ENCODE assay signal across 8 cellular contexts in genomic region chr5:150777685-150778084, GRCh38. TPM values are rescaled to one million over a fixed set of nuclear protein-coding genes. Genes with fewer than 3 reads are reported as not detected.
DNase-seq lines count a peak whose midpoint lies in the region; ATAC-seq, FAIRE-seq and TF ChIP-seq lines count a peak whose summit lies in the region.

No MANE protein-coding gene starts in this region.

- H3K36me3 ChIP-seq in heart right ventricle = no peaks in the 10 kb centered on the region
- no peaks in the 10 kb centered on the region for H3K36me3 ChIP-seq in K562 (ENCODE audit: control insufficient read depth, insufficient read depth, low read length)
- H3K36me3 ChIP-seq in uterus = no peaks in the 10 kb centered on the region

- TF ChIP-seq RAD21 in K562 (CRISPR knock-in tag; conservative IDR thresholded peaks at IDR 0.05 in 1 of 2, IDR thresholded peaks at IDR 0.05 in 1 of 2) = no peak

- intact Hi-C loops in heart right ventricle (cut with DNase I) = loop anchor here in 1 of 10 donors (2.0 kb wide), 1 partner anchor 23 kb away; no protein-coding TSS in a partner anchor
- intact Hi-C loops in left cardiac atrium (cut with DNase I) = no loop called here
- intact Hi-C loops in K562 (cut with micrococcal nuclease) = loop anchor here (2.0 to 10.0 kb wide), 4 partner anchors 15 to 323 kb away; partner anchors contain the start of gene RBM22
- intact Hi-C loops in uterus (cut with DNase I; ENCODE audit: low total_unique reads) = no loop called here

- H3K4me3 ChIP-seq in heart right ventricle (peak overlapping the region; percentile 61 to 92 (median 78)), K562 (no peak overlapping the region), uterus (peak overlapping the region; percentile 60 to 61)

- POLR2A ChIA-PET in K562 (lab: Yijun Ruan, JAX) = interaction anchor here (1.2 to 1.6 kb wide), 2 partner anchors 12 to 19 kb away, joined by 6 read pairs; partner anchors contain the start of gene DCTN4

- H3K9ac ChIP-seq in K562 (ENCODE audit: insufficient read depth in 1 of 2, low read depth in 2 of 2, low read length in 2 of 2) = peak overlapping the region; percentile 66 to 90; a peak in 2 of 4 replicates

- H3K9me3 ChIP-seq in heart right ventricle (no peaks in the 10 kb centered on the region), K562 (replicated peaks; ENCODE audit: control insufficient read depth, insufficient read depth, low read depth, low read length) (no peaks in the 10 kb centered on the region), uterus (no peaks in the 10 kb centered on the region)

- H3K4me3 Mint-ChIP-seq in mesothelial cell of epicardium = peak overlapping the region; percentile 96

- H3K27ac ChIP-seq in heart right ventricle = peak overlapping the region; percentile 79 to 96 (median 92)
- H3K27ac ChIP-seq in K562 (ENCODE audit: extremely low read depth, low read depth, low read length) = peak overlapping the region; percentile 72; the same call in 1 of the 3 replicates
- H3K27ac ChIP-seq in uterus = peak overlapping the region; percentile 81 to 86

- peak; percentile 65 for FAIRE-seq in K562 (lab: Jason Lieb, UNC)

- H3K27me3 Mint-ChIP-seq in mesothelial cell of epicardium (ENCODE audit: low read depth) = no peaks in the 10 kb centered on the region

- no TSS peak for BruUV-seq in K562 (replicated peaks; lab: Mats Ljungman, UMichigan)

- CTCF ChIA-PET in K562 (lab: Yijun Ruan, JAX; ENCODE audit: low intra/inter-chr PET ratio) = interaction anchor here (1.3 kb wide), 1 partner anchor 216 kb away, joined by 5 read pairs; no protein-coding TSS in a partner anchor

- no peaks in the 10 kb centered on the region for H3K27me3 ChIP-seq in heart right ventricle
- H3K27me3 ChIP-seq in K562 (ENCODE audit: control insufficient read depth in 2 of 2, insufficient read depth in 2 of 2, low read length in 2 of 2) = no peaks in the 10 kb centered on the region
- no peaks in the 10 kb centered on the region for H3K27me3 ChIP-seq in uterus

- ATAC-seq in heart right ventricle = no peak
- ATAC-seq in left cardiac atrium = no peak
- ATAC-seq in K562 = peak; percentile 3; the same call in 1 of the 3 replicates
- ATAC-seq in GM21576 (IDR thresholded peaks at IDR 0.05; ENCODE audit: unreplicated experiment) = no peak
- ATAC-seq in GM21515 (IDR thresholded peaks at IDR 0.05; ENCODE audit: unreplicated experiment) = no peak

- H3K27ac Mint-ChIP-seq in mesothelial cell of epicardium = peak overlapping the region; percentile 92

- H3K4me1 ChIP-seq in heart right ventricle (peaks cover 4 to 64% (median 39%) of the 10 kb centered on the region in 9 donors), K562 (replicated peaks in 1 of 2; ENCODE audit: control insufficient read depth in 2 of 2, insufficient read depth in 2 of 2, low read length in 2 of 2) (peaks cover 27 to 31% of the 10 kb centered on the region in 2 experiments), uterus (no peaks in the 10 kb centered on the region)

- H4K20me1 ChIP-seq in K562 (replicated peaks; ENCODE audit: control insufficient read depth, insufficient read depth, low read length) = no peaks in the 10 kb centered on the region

- WGBS in heart right ventricle, 2 donors = 59 to 62% methylated on average over 3 of the region's 3 CpGs
- 15% methylated on average over 3 of the region's 3 CpGs for WGBS in K562 (ENCODE audit: insufficient coverage, low coverage, missing lambda C conversion rate)

- peak overlapping the region; percentile 99 for H2AFZ ChIP-seq in K562 (ENCODE audit: low read depth, low read length)

- no peaks in the 10 kb centered on the region for H3K36me3 Mint-ChIP-seq in mesothelial cell of epicardium

- no peak for TF ChIP-seq POLR2A in K562 (conservative IDR thresholded peaks at IDR 0.05)
- no peak for TF ChIP-seq POLR2A in uterus (IDR thresholded peaks at IDR 0.05)

- H3K79me2 ChIP-seq in K562 (ENCODE audit: control insufficient read depth, insufficient read depth, low read length) = peaks cover 9% of the 10 kb centered on the region; the same call in 1 of the 3 replicates

- in situ Hi-C loops in K562 (cut with MboI) = no loop called here

- no peaks in the 10 kb centered on the region for H3K9me3 Mint-ChIP-seq in mesothelial cell of epicardium

- H3K4me2 ChIP-seq in K562 (ENCODE audit: insufficient read depth, low read length) = peak overlapping the region; percentile 86

- TF ChIP-seq CTCF in heart right ventricle (IDR thresholded peaks at IDR 0.05) (no peak), K562 (IDR thresholded peaks at IDR 0.05 in 2 of 3, conservative IDR thresholded peaks at IDR 0.05 in 1 of 3; ENCODE audit: insufficient read depth in 2 of 3, low read depth in 1 of 3, low read length in 3 of 3) (no peak), mesothelial cell of epicardium (IDR thresholded peaks at IDR 0.05; ENCODE audit: unreplicated experiment) (no peak), uterus (IDR thresholded peaks at IDR 0.05) (no peak)

- peaks cover 45% of the 10 kb centered on the region for H3K4me1 Mint-ChIP-seq in mesothelial cell of epicardium

- 0 out of 2 replicates have a peak, but pooled peaks have one; percentile 11 for TF ChIP-seq EP300 in K562 (IDR thresholded peaks at IDR 0.05; ENCODE audit: low read length)

- DNase-seq in heart right ventricle (no peak), left cardiac atrium (no peak), K562 (ENCODE audit: extremely low read depth in 1 of 4, low spot score in 3 of 4) (peak in 2 of 4 experiments; percentile 21 to 51), mesothelial cell of epicardium (ENCODE audit: low spot score in 2 of 2, unreplicated experiment in 2 of 2) (no peak), uterus (no peak), COR-L47 (lab: John Stamatoyannopoulos, UW) (no peak)

- no peaks in the 10 kb centered on the region for H3K9me1 ChIP-seq in K562 (ENCODE audit: control insufficient read depth, insufficient read depth, low read length)

TF ChIP-seq in K562, 482 proteins besides CTCF, POLR2A, EP300 and RAD21 (continues in another document):
- TF ChIP-seq ZFP30 (CRISPR knock-in tag; IDR thresholded peaks at IDR 0.05; ENCODE audit: borderline replicate concordance) = no peak
- TF ChIP-seq NFE2 (IDR thresholded peaks at IDR 0.05; ENCODE audit: low read depth) = peak; percentile 75
- no peak for TF ChIP-seq NCOA6 (IDR thresholded peaks at IDR 0.05)

RNA-seq across cellular contexts. Expression of gene SMIM3, which starts 0.9 kb away (rescaled TPM):
- total RNA-seq in heart right ventricle (10 to 100 TPM in 6 of 10 donors, 1 to 10 TPM in 4; 7.1 to 24.2 (median 10.9) TPM), left cardiac atrium (10 to 100 TPM; 27.9 to 37.8 TPM), K562 (2014; rRNA removed) (13.6 and 20.2 TPM in 2 replicates), K562 (2014; rRNA removed; fragmentation: Illumina TruSeq; extraction: Trizol) (14.6 and 15.8 TPM in 2 replicates), K562 (2015; rRNA removed; fragmentation: Illumina TruSeq; extraction: Trizol) (27.7 and 28.5 TPM in 2 replicates), K562 (2021) (13.0 and 13.7 TPM in 2 replicates), mesothelial cell of epicardium (42.7 to 46.3 TPM (median 45.4 TPM) in 3 replicates), uterus (10 to 100 TPM in 3 of 4 donors, 1 to 10 TPM in 1; 2.6 to 55.9 (median 32.1) TPM)
- polyA plus RNA-seq in heart right ventricle (10 to 100 TPM; 18.8 to 41.5 TPM), K562 (2011; rRNA removed) (13.9 and 29.5 TPM in 2 replicates), K562 (2014; fragmentation: Illumina TruSeq; extraction: Trizol) (18.8 and 19.7 TPM in 2 replicates), K562 (2014; fragmentation: Nextera tagmentation; extraction: Ambion mirVana) (1 to 10 TPM; 4.1 to 6.7 TPM), K562 (2014; rRNA removed) (12.8 and 13.5 TPM in 2 replicates)
- 5.3 and 6.3 TPM in 2 replicates for total RNA-seq in K562 (2011; cell fraction: chromatin; rRNA removed; ENCODE audit: low replicate concordance)
- 3.0 and 4.2 TPM in 2 replicates for total RNA-seq in K562 (2011; cell fraction: nucleolus; rRNA removed)
- total RNA-seq in K562 (2011; cell fraction: nucleoplasm; rRNA removed) = 5.6 and 6.4 TPM in 2 replicates
- 13.9 and 39.1 TPM in 2 replicates for polyA plus RNA-seq in K562 (2011; cell fraction: cytosol; rRNA removed)
- 7.9 and 20.9 TPM in 2 replicates for polyA plus RNA-seq in K562 (2011; cell fraction: nucleus; rRNA removed)
- 24.7 and 45.6 TPM in 2 replicates for polyA plus RNA-seq in K562 (2012)
- polyA minus RNA-seq in K562 (2011; rRNA and poly(A)+ RNA removed) = 5.6 and 14.2 TPM in 2 replicates
- 4.0 and 5.6 TPM in 2 replicates for polyA minus RNA-seq in K562 (2011; cell fraction: cytosol; rRNA and poly(A)+ RNA removed)
- polyA minus RNA-seq in K562 (2011; cell fraction: nucleus; rRNA and poly(A)+ RNA removed) = 2.3 and 5.7 TPM in 2 replicates

RNA-seq across cellular contexts. Expression of gene DCTN4, which starts 18.9 kb away (rescaled TPM):
- total RNA-seq in heart right ventricle (10 to 100 TPM; 42.9 to 68.3 (median 58.2) TPM), left cardiac atrium (10 to 100 TPM; 37.8 to 48.1 TPM), K562 (2014; rRNA removed) (34.5 and 35.2 TPM in 2 replicates), K562 (2014; rRNA removed; fragmentation: Illumina TruSeq; extraction: Trizol) (51.0 and 56.8 TPM in 2 replicates), K562 (2015; rRNA removed; fragmentation: Illumina TruSeq; extraction: Trizol) (45.4 and 49.9 TPM in 2 replicates), K562 (2021) (57.0 and 64.8 TPM in 2 replicates), mesothelial cell of epicardium (75.7 to 82.4 TPM (median 76.1 TPM) in 3 replicates), uterus (10 to 100 TPM; 33.3 to 82.7 (median 62.3) TPM)
- polyA plus RNA-seq in heart right ventricle (10 to 100 TPM; 20.0 TPM), K562 (2011; rRNA removed) (56.8 and 75.0 TPM in 2 replicates), K562 (2014; fragmentation: Illumina TruSeq; extraction: Trizol) (57.0 and 64.9 TPM in 2 replicates), K562 (2014; fragmentation: Nextera tagmentation; extraction: Ambion mirVana) (10 to 100 TPM; 20.4 to 29.6 TPM), K562 (2014; rRNA removed) (36.5 and 39.1 TPM in 2 replicates)
- total RNA-seq in K562 (2011; cell fraction: chromatin; rRNA removed; ENCODE audit: low replicate concordance) = 64.1 and 143 TPM in 2 replicates
- total RNA-seq in K562 (2011; cell fraction: nucleolus; rRNA removed) = 28.9 and 49.2 TPM in 2 replicates
- total RNA-seq in K562 (2011; cell fraction: nucleoplasm; rRNA removed) = 56.8 and 84.8 TPM in 2 replicates
- polyA plus RNA-seq in K562 (2011; cell fraction: cytosol; rRNA removed) = 30.5 and 54.8 TPM in 2 replicates
- 48.6 and 85.0 TPM in 2 replicates for polyA plus RNA-seq in K562 (2011; cell fraction: nucleus; rRNA removed)
- 40.1 and 49.3 TPM in 2 replicates for polyA plus RNA-seq in K562 (2012)
- 78.1 and 119 TPM in 2 replicates for polyA minus RNA-seq in K562 (2011; rRNA and poly(A)+ RNA removed)
- 39.0 and 51.9 TPM in 2 replicates for polyA minus RNA-seq in K562 (2011; cell fraction: cytosol; rRNA and poly(A)+ RNA removed)
- polyA minus RNA-seq in K562 (2011; cell fraction: nucleus; rRNA and poly(A)+ RNA removed) = 36.8 and 62.8 TPM in 2 replicates
